20 cellular contexts compared by ENCODE assay signal in the genomic region with DNA sequence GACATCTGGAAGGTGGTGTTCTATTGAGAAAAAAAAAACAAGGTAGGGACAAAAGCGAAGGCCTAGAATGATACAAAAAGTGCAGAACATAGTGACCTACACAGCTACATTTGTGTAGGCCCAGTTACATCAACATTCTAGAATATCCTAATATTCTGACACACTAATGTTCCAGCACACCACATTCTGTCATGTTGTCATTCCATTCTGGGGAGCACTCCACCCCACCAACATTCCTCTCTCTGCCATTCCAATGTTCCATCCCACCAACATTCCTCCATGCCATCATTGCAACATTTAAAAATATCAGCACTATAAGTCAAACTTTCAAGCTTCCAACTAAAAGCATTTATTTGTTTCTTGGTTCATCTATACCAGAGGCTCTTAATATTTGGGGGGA. TPM values are rescaled to one million over a fixed set of nuclear protein-coding genes. Genes with fewer than 3 reads are reported as not detected.
DNase-seq lines count a peak whose midpoint lies in the region; ATAC-seq and TF ChIP-seq lines count a peak whose summit lies in the region.
"Had no signal": no experiment of that assay in that cellular context is flagged by ENCODE, and none has a peak within 500 bp of the region (broad histone marks: within the 10 kb centered on the region; RNA-seq: fewer than 3 reads in every experiment).

No MANE protein-coding gene starts in this region.

- H3K27ac ChIP-seq in SK-N-SH (ENCODE audit: low read depth in 2 of 2, low read length in 1 of 2) (no peak overlapping the region), rectal smooth muscle tissue (ENCODE audit: low read depth, low read length) (no peak overlapping the region)
- H3K27ac ChIP-seq: ascending aorta, esophagus squamous epithelium, KMS-11 had no signal

- peaks cover 4% of the 10 kb centered on the region in 2 experiments; a peak in 2 of 4 replicates for H3K4me1 ChIP-seq in SK-N-SH (ENCODE audit: control insufficient read depth in 1 of 2, insufficient read depth in 2 of 2, low read depth in 1 of 2, low read length in 1 of 2)
- no peaks in the 10 kb centered on the region for H3K4me1 ChIP-seq in rectal smooth muscle tissue (ENCODE audit: control insufficient read depth, insufficient read depth, low read length)
- H3K4me1 ChIP-seq: ascending aorta had no signal

- TF ChIP-seq CTCF in SK-N-SH (IDR thresholded peaks at IDR 0.05), result no peak
- TF ChIP-seq CTCF in activated CD8-positive, alpha-beta T cell treated with anti-CD3 and anti-CD28 coated beads for 36 hours (IDR thresholded peaks at IDR 0.05), result no peak

- H3K27me3 Mint-ChIP-seq in activated CD8-positive, alpha-beta T cell treated with anti-CD3 and anti-CD28 coated beads for 36 hours, result no peaks in the 10 kb centered on the region
- H3K27me3 Mint-ChIP-seq: dendritic cell treated with granulocyte-macrophage colony-stimulating factor and Interleukin-4, amounts not matched to agents 40 ng/mL and 50 ng/mL, for 4 days had no signal

- H3K27ac Mint-ChIP-seq in activated CD8-positive, alpha-beta T cell treated with anti-CD3 and anti-CD28 coated beads for 36 hours, result no peak overlapping the region
- H3K27ac Mint-ChIP-seq: dendritic cell treated with granulocyte-macrophage colony-stimulating factor and Interleukin-4, amounts not matched to agents 40 ng/mL and 50 ng/mL, for 4 days had no signal

- no peak for TF ChIP-seq EP300 in SK-N-SH (IDR thresholded peaks at IDR 0.05; ENCODE audit: borderline replicate concordance in 1 of 2, low read depth in 1 of 2, low read length in 1 of 2)

- H3K27me3 ChIP-seq in SK-N-SH (ENCODE audit: insufficient read depth) (no peaks in the 10 kb centered on the region), rectal smooth muscle tissue (ENCODE audit: control insufficient read depth, insufficient read depth, low read length) (no peaks in the 10 kb centered on the region)
- H3K27me3 ChIP-seq: ascending aorta had no signal

- H3K9me3 Mint-ChIP-seq in activated CD8-positive, alpha-beta T cell treated with anti-CD3 and anti-CD28 coated beads for 36 hours, result no peaks in the 10 kb centered on the region
- H3K9me3 Mint-ChIP-seq: dendritic cell treated with granulocyte-macrophage colony-stimulating factor and Interleukin-4, amounts not matched to agents 40 ng/mL and 50 ng/mL, for 4 days had no signal

- no peak overlapping the region for H3K9ac ChIP-seq in SK-N-SH
- H3K9ac ChIP-seq in rectal smooth muscle tissue (ENCODE audit: low read length), result peak overlapping the region; percentile 30
- H3K9ac ChIP-seq: KMS-11 had no signal

- H4K20me1 ChIP-seq in SK-N-SH (ENCODE audit: insufficient read depth), result no peaks in the 10 kb centered on the region

- ATAC-seq in activated CD8-positive, alpha-beta T cell treated with anti-CD3 and anti-CD28 coated beads for 36 hours, result no peak
- ATAC-seq: activated CD4-positive, CD25-positive, alpha-beta regulatory T cell treated with anti-CD3 and anti-CD28 coated beads, Interleukin-2, amount 50 U/mL, for 24 hours had no signal

- no peaks in the 10 kb centered on the region for H3K9me2 ChIP-seq in SK-N-SH

- H3K4me3 Mint-ChIP-seq in activated CD8-positive, alpha-beta T cell treated with anti-CD3 and anti-CD28 coated beads for 36 hours, result no peak overlapping the region
- H3K4me3 Mint-ChIP-seq: dendritic cell treated with granulocyte-macrophage colony-stimulating factor and Interleukin-4, amounts not matched to agents 40 ng/mL and 50 ng/mL, for 4 days had no signal

- peaks cover 2% of the 10 kb centered on the region for H3K4me1 Mint-ChIP-seq in activated CD8-positive, alpha-beta T cell treated with anti-CD3 and anti-CD28 coated beads for 36 hours (ENCODE audit: low read depth)

- H3K36me3 Mint-ChIP-seq in activated CD8-positive, alpha-beta T cell treated with anti-CD3 and anti-CD28 coated beads for 36 hours (ENCODE audit: low read depth), result peaks cover 7% of the 10 kb centered on the region

- H3K36me3 ChIP-seq in SK-N-SH (replicated peaks in 1 of 2; ENCODE audit: control insufficient read depth in 1 of 2, insufficient read depth in 2 of 2, low read length in 1 of 2), result no peaks in the 10 kb centered on the region
- H3K36me3 ChIP-seq in rectal smooth muscle tissue (ENCODE audit: control insufficient read depth, insufficient read depth, low read length), result no peaks in the 10 kb centered on the region
- H3K36me3 ChIP-seq: ascending aorta, esophagus squamous epithelium had no signal

- DNase-seq in ELR (ENCODE audit: low read depth) (peak; percentile 17), SK-N-SH (no peak), fibroblast of gingiva (ENCODE audit: low read depth) (peak; percentile 67), SIG-M5 treated with dmso at 0.1 percent for 504 hours (lab: John Stamatoyannopoulos, UW; ENCODE audit: unreplicated experiment) (no peak), NCI-H1930 (lab: John Stamatoyannopoulos, UW) (no peak), SKM-1 (lab: John Stamatoyannopoulos, UW; ENCODE audit: unreplicated experiment) (no peak)
- no peak for DNase-seq in activated CD8-positive, alpha-beta T cell treated with anti-CD3 and anti-CD28 coated beads for 36 hours
- DNase-seq: activated effector memory CD4-positive, alpha-beta T cell treated with Interleukin-2 at 50 U/mL for 16 hours; DMS 273 treated with DMSO at 0.1 percent for 48 hours; esophagus squamous epithelium; NCI-H1436 treated with DMSO at 0.1 percent for 48 hours; nucleus accumbens; stimulated activated CD4-positive, alpha-beta T cell treated with anti-CD3 and anti-CD28 coated beads, Interleukin-4, amount 100 ng/mL, for 4 hours; T-helper 2 cell had no signal

- H3K9me3 ChIP-seq in SK-N-SH, result no peaks in the 10 kb centered on the region
- H3K9me3 ChIP-seq: ascending aorta, esophagus squamous epithelium had no signal

- TF ChIP-seq RAD21 in SK-N-SH (IDR thresholded peaks at IDR 0.05; ENCODE audit: low read length), result no peak

- H3F3A ChIP-seq in SK-N-SH (replicated peaks; ENCODE audit: insufficient read depth), result no peaks in the 10 kb centered on the region

- POLR2A ChIA-PET in SK-N-SH (lab: Yijun Ruan, JAX), result no interaction called here
- POLR2A ChIA-PET in activated CD8-positive, alpha-beta T cell treated with anti-CD3 and anti-CD28 coated beads for 36 hours (lab: Charles Lee), result interaction anchor here (0.7 kb wide), 1 partner anchor 529 kb away, joined by 3 read pairs; no protein-coding TSS in a partner anchor

- H3K4me3 ChIP-seq in SK-N-SH (ENCODE audit: low read depth in 2 of 2, low read length in 1 of 2), result no peak overlapping the region
- no peak overlapping the region for H3K4me3 ChIP-seq in rectal smooth muscle tissue (ENCODE audit: low read length)
- H3K4me3 ChIP-seq: ascending aorta, esophagus squamous epithelium had no signal

- intact Hi-C loops in activated CD8-positive, alpha-beta T cell treated with anti-CD3 and anti-CD28 coated beads for 36 hours (cut with micrococcal nuclease), result no loop called here

- CTCF ChIA-PET in SK-N-SH (lab: Yijun Ruan, JAX), result interaction anchor here (1.2 to 2.9 kb wide), 2 partner anchors 17 to 542 kb away, joined by 3 to 13 read pairs; no protein-coding TSS in a partner anchor
- CTCF ChIA-PET in activated CD8-positive, alpha-beta T cell treated with anti-CD3 and anti-CD28 coated beads for 36 hours (lab: Charles Lee), result interaction anchor here (1.5 kb wide), 1 partner anchor 16 kb away, joined by 3 read pairs; no protein-coding TSS in a partner anchor

- no peaks in the 10 kb centered on the region for H3K79me2 ChIP-seq in SK-N-SH (ENCODE audit: insufficient read depth)

- WGBS in SK-N-SH (ENCODE audit: low lambda C conversion rate), result 100% methylated on average over 1 of the region's 1 CpG

- peak overlapping the region; percentile 24; the same call in 1 of the 2 replicates for H2AFZ ChIP-seq in SK-N-SH (ENCODE audit: low read depth)

- H3K4me2 ChIP-seq in SK-N-SH, result no peak overlapping the region
- H3K4me2 ChIP-seq: KMS-11 had no signal

TF ChIP-seq in SK-N-SH, 30 proteins besides CTCF, POLR2A, EP300 and RAD21 (continues in another document):
- TF ChIP-seq, protein P1, sequence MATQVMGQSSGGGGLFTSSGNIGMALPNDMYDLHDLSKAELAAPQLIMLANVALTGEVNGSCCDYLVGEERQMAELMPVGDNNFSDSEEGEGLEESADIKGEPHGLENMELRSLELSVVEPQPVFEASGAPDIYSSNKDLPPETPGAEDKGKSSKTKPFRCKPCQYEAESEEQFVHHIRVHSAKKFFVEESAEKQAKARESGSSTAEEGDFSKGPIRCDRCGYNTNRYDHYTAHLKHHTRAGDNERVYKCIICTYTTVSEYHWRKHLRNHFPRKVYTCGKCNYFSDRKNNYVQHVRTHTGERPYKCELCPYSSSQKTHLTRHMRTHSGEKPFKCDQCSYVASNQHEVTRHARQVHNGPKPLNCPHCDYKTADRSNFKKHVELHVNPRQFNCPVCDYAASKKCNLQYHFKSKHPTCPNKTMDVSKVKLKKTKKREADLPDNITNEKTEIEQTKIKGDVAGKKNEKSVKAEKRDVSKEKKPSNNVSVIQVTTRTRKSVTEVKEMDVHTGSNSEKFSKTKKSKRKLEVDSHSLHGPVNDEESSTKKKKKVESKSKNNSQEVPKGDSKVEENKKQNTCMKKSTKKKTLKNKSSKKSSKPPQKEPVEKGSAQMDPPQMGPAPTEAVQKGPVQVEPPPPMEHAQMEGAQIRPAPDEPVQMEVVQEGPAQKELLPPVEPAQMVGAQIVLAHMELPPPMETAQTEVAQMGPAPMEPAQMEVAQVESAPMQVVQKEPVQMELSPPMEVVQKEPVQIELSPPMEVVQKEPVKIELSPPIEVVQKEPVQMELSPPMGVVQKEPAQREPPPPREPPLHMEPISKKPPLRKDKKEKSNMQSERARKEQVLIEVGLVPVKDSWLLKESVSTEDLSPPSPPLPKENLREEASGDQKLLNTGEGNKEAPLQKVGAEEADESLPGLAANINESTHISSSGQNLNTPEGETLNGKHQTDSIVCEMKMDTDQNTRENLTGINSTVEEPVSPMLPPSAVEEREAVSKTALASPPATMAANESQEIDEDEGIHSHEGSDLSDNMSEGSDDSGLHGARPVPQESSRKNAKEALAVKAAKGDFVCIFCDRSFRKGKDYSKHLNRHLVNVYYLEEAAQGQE (IDR thresholded peaks at IDR 0.05; ENCODE audit: low read depth, low read length), result no peak
- TF ChIP-seq TAF1 (IDR thresholded peaks at IDR 0.05; ENCODE audit: borderline replicate concordance, low read depth, low read length), result no peak

RNA-seq across cellular contexts. Expression of gene COA7, which starts 28.5 kb away (rescaled TPM):
- polyA plus RNA-seq in SK-N-SH (2012; rRNA removed), result 9.0 and 13.7 TPM in 2 replicates
- 9.9 and 11.0 TPM in 2 replicates for polyA plus RNA-seq in SK-N-SH (2012; cell fraction: cytosol; rRNA removed)
- 4.0 and 5.6 TPM in 2 replicates for polyA plus RNA-seq in SK-N-SH (2012; cell fraction: nucleus; rRNA removed)
- 10 to 100 TPM; 16.3 to 17.6 TPM for total RNA-seq in activated CD8-positive, alpha-beta T cell treated with anti-CD3 and anti-CD28 coated beads for 36 hours

RNA-seq across cellular contexts. Expression of gene SHISAL2A, which starts 36.7 kb away (rescaled TPM):
- polyA plus RNA-seq in SK-N-SH (2012; rRNA removed), result 0.07 TPM in 1 of 2 replicates, not detected in the other
- not detected in 2 replicates for polyA plus RNA-seq in SK-N-SH (2012; cell fraction: cytosol; rRNA removed)
- polyA plus RNA-seq in SK-N-SH (2012; cell fraction: nucleus; rRNA removed), result 0.05 TPM in 1 of 2 replicates, not detected in the other
- 10 to 100 TPM; 14.6 to 16.2 TPM for total RNA-seq in activated CD8-positive, alpha-beta T cell treated with anti-CD3 and anti-CD28 coated beads for 36 hours
- total RNA-seq: ascending aorta had no signal
- polyA plus RNA-seq: BJ had no signal

RNA-seq across cellular contexts. Expression of gene ZYG11B, which starts 56.6 kb away (rescaled TPM):
- polyA plus RNA-seq in SK-N-SH (2012; rRNA removed), result 5.8 and 8.6 TPM in 2 replicates
- polyA plus RNA-seq in SK-N-SH (2012; cell fraction: cytosol; rRNA removed), result 7.0 and 7.7 TPM in 2 replicates
- 3.3 and 5.9 TPM in 2 replicates for polyA plus RNA-seq in SK-N-SH (2012; cell fraction: nucleus; rRNA removed)
- 10 to 100 TPM; 10.8 to 10.9 TPM for total RNA-seq in activated CD8-positive, alpha-beta T cell treated with anti-CD3 and anti-CD28 coated beads for 36 hours

Comparison
In these comparisons a context has a peak if more than half of its experiments do, and no peak if none do; other contexts are left out.
1. DNase-seq: peak in ELR (single experiment) and fibroblast of gingiva (single experiment); none in SK-N-SH (single experiment), activated CD8-positive, alpha-beta T cell treated with anti-CD3 and anti-CD28 coated beads for 36 hours (single experiment), SIG-M5 treated with dmso at 0.1 percent for 504 hours (single experiment), NCI-H1930 (0 of 2) and SKM-1 (single experiment).